ENCODE assay signal across 16 cellular contexts in genomic region chr4:138492178-138492577, GRCh38.
DNase-seq lines count a peak whose midpoint lies in the region; ATAC-seq, FAIRE-seq and TF ChIP-seq lines count a peak whose summit lies in the region.
"Had no signal": no experiment of that assay in that cellular context is flagged by ENCODE, and none has a peak within 500 bp of the region (broad histone marks: within the 10 kb centered on the region; RNA-seq: fewer than 3 reads in every experiment).

No MANE protein-coding gene starts in this region.

- no peak overlapping the region for H3K4me2 ChIP-seq in K562 (ENCODE audit: insufficient read depth, low read length)
- H3K4me2 ChIP-seq: BLaER1 treated with 17β-estradiol and CSF1 and Interleukin-3, amounts not matched to agents 10 nM and 100 nM had no signal

- H3K9me1 ChIP-seq in K562 (ENCODE audit: control insufficient read depth, insufficient read depth, low read length), result no peaks in the 10 kb centered on the region

- CTCF ChIA-PET in K562 (lab: Yijun Ruan, JAX; ENCODE audit: low intra/inter-chr PET ratio), result no interaction called here

- TF ChIP-seq RAD21 in K562 (CRISPR knock-in tag; conservative IDR thresholded peaks at IDR 0.05 in 1 of 2, IDR thresholded peaks at IDR 0.05 in 1 of 2), result no peak

- H3K4me1 ChIP-seq in K562 (replicated peaks in 1 of 2; ENCODE audit: control insufficient read depth in 2 of 2, insufficient read depth in 2 of 2, low read length in 2 of 2), result peaks cover 0 to 11% of the 10 kb centered on the region in 2 experiments; a peak in 2 of 5 replicates

- no TSS peak for BruUV-seq in K562 (replicated peaks; lab: Mats Ljungman, UMichigan)

- no peak overlapping the region for H2AFZ ChIP-seq in K562 (ENCODE audit: low read depth, low read length)

- no peaks in the 10 kb centered on the region for H3K27me3 ChIP-seq in K562 (ENCODE audit: control insufficient read depth in 2 of 2, insufficient read depth in 2 of 2, low read length in 2 of 2)
- H3K27me3 ChIP-seq: BLaER1 treated with 17β-estradiol and CSF1 and Interleukin-3, amounts not matched to agents 10 nM and 100 nM had no signal

- intact Hi-C loops in K562 (cut with micrococcal nuclease), result no loop called here

- TF ChIP-seq CTCF in NB4 (IDR thresholded peaks at IDR 0.05; ENCODE audit: low read depth, low read length) (no peak), K562 (IDR thresholded peaks at IDR 0.05 in 2 of 3, conservative IDR thresholded peaks at IDR 0.05 in 1 of 3; ENCODE audit: insufficient read depth in 2 of 3, low read depth in 1 of 3, low read length in 3 of 3) (no peak), GM20000 (IDR thresholded peaks at IDR 0.05; ENCODE audit: extremely low read depth, missing control alignments) (no peak)

- H3K9me3 ChIP-seq in K562 (replicated peaks; ENCODE audit: control insufficient read depth, insufficient read depth, low read depth, low read length), result no peaks in the 10 kb centered on the region

- POLR2A ChIA-PET in K562 (lab: Yijun Ruan, JAX), result no interaction called here

- no peaks in the 10 kb centered on the region for H3K79me2 ChIP-seq in K562 (ENCODE audit: control insufficient read depth, insufficient read depth, low read length)

- no peaks in the 10 kb centered on the region for H4K20me1 ChIP-seq in K562 (replicated peaks; ENCODE audit: control insufficient read depth, insufficient read depth, low read length)
- H4K20me1 ChIP-seq: BLaER1 treated with 17β-estradiol and CSF1 and Interleukin-3, amounts not matched to agents 10 nM and 100 nM had no signal

- no peak for TF ChIP-seq EP300 in K562 (IDR thresholded peaks at IDR 0.05; ENCODE audit: low read length)

- no peaks in the 10 kb centered on the region for H3K36me3 ChIP-seq in K562 (ENCODE audit: control insufficient read depth, insufficient read depth, low read length)
- H3K36me3 ChIP-seq: BLaER1 treated with 17β-estradiol and CSF1 and Interleukin-3, amounts not matched to agents 10 nM and 100 nM had no signal

- H3K4me3 ChIP-seq in NB4 (ENCODE audit: low read depth, low read length) (no peak overlapping the region), K562 (no peak overlapping the region)
- H3K4me3 ChIP-seq: BLaER1 treated with 17β-estradiol and CSF1 and Interleukin-3, amounts not matched to agents 10 nM and 100 nM; GM12878 had no signal

- FAIRE-seq in K562 (lab: Jason Lieb, UNC), result no peak
- no peak for FAIRE-seq in urothelium cell line (lab: Jason Lieb, UNC)
- FAIRE-seq: GM12878, GM18507 had no signal

- TF ChIP-seq POLR2A in NB4 (IDR thresholded peaks at IDR 0.05; ENCODE audit: extremely low read depth, insufficient read length) (no peak), K562 (conservative IDR thresholded peaks at IDR 0.05) (no peak)

- no peak overlapping the region for H3K27ac ChIP-seq in K562 (ENCODE audit: extremely low read depth, low read depth, low read length)
- H3K27ac ChIP-seq: BLaER1 treated with 17β-estradiol and CSF1 and Interleukin-3, amounts not matched to agents 10 nM and 100 nM had no signal

- H3K9ac ChIP-seq in K562 (ENCODE audit: insufficient read depth in 1 of 2, low read depth in 2 of 2, low read length in 2 of 2), result no peak overlapping the region
- H3K9ac ChIP-seq: BLaER1 treated with 17β-estradiol and CSF1 and Interleukin-3, amounts not matched to agents 10 nM and 100 nM had no signal

- WGBS in K562 (ENCODE audit: insufficient coverage, low coverage, missing lambda C conversion rate), result 7% methylated on average over 1 of the region's 1 CpG

- ATAC-seq in K562, result no peak
- no peak for ATAC-seq in HG02571 (IDR thresholded peaks at IDR 0.05; ENCODE audit: unreplicated experiment)
- ATAC-seq: GM12878 had no signal

- in situ Hi-C loops in K562 (cut with MboI), result no loop called here

- DNase-seq in SIG-M5 treated with dmso at 0.1 percent for 504 hours (lab: John Stamatoyannopoulos, UW; ENCODE audit: unreplicated experiment) (peak; percentile 3), SIG-M5 (lab: John Stamatoyannopoulos, UW) (no peak), NB4 (ENCODE audit: low read depth) (peak; percentile 4), K562 (ENCODE audit: extremely low read depth in 1 of 4, low spot score in 3 of 4) (no peak), GM20000 (ENCODE audit: low spot score) (no peak), urothelium cell line (ENCODE audit: low spot score) (no peak)
- DNase-seq: 8988T; CD4-positive, alpha-beta T cell; DMS79; HCEC 1CT; HFFc6; KBM-7 had no signal

TF ChIP-seq in K562, 482 proteins besides CTCF, POLR2A, EP300 and RAD21:
- TF ChIP-seq HNRNPH1 (optimal IDR thresholded peaks at IDR 0.05; ENCODE audit: low read depth, low read length), result no peak
- no peak for TF ChIP-seq NFE2 (IDR thresholded peaks at IDR 0.05; ENCODE audit: low read depth)
- TF ChIP-seq POLR3A (IDR thresholded peaks at IDR 0.05; ENCODE audit: borderline replicate concordance, extremely low read depth, insufficient read depth, insufficient read length), result no peak
- TF ChIP-seq CEBPG (CRISPR knock-in tag; IDR thresholded peaks at IDR 0.05), result peak; percentile 37
- TF ChIP-seq CEBPG (tag; conservative IDR thresholded peaks at IDR 0.05 in 1 of 2, IDR thresholded peaks at IDR 0.05 in 1 of 2), result no peak
- TF ChIP-seq ZNF12 (CRISPR knock-in tag; IDR thresholded peaks at IDR 0.05), result peak; percentile 84
- TF ChIP-seq SUPT5H (IDR thresholded peaks at IDR 0.05), result no peak
- TF ChIP-seq ATF6 (CRISPR knock-in tag; IDR thresholded peaks at IDR 0.05), result no peak
- no peak for TF ChIP-seq ETS1 (conservative IDR thresholded peaks at IDR 0.05; ENCODE audit: control insufficient read depth, low read depth, low read length)
- TF ChIP-seq UBTF (IDR thresholded peaks at IDR 0.05; ENCODE audit: borderline replicate concordance in 1 of 2, low read depth in 2 of 2, low read length in 2 of 2), result no peak
- no peak; a peak in 1 of 4 replicates for TF ChIP-seq TRIM24 (IDR thresholded peaks at IDR 0.05)
- TF ChIP-seq FUS (optimal IDR thresholded peaks at IDR 0.05; ENCODE audit: low read depth, low read length), result no peak
- TF ChIP-seq E4F1 (CRISPR knock-in tag; IDR thresholded peaks at IDR 0.05; ENCODE audit: borderline replicate concordance), result no peak
- no peak for TF ChIP-seq LEF1 (IDR thresholded peaks at IDR 0.05)

Comparison
In these comparisons a context has a peak if more than half of its experiments do, and no peak if none do; other contexts are left out.
1. DNase-seq: peak in SIG-M5 treated with dmso at 0.1 percent for 504 hours (single experiment) and NB4 (single experiment); none in SIG-M5 (single experiment), K562 (0 of 4), GM20000 (single experiment) and urothelium cell line (single experiment).